Comparison of ENCODE assay signal across 9 cellular contexts in the genomic region with DNA sequence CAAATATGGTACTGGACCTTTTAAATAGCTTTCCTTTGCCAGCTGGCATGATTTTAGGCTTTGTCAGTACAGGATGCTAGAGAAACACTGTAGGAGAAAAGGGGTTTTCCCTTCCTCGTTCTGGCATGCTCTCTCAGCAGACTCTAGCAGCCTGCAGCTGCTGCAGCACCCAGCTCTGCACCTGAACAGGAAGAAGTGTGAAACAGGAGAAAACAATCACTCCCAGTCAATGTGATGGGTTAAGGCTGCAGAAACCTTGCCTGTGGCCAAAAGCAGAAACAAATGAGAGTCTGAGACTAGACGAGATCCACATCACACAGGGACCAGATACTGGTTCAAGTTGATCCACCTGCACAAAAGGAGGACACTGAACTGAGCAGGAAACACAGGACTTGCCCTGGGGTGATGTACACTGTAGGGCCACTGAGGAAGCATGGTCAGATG. TPM values are rescaled to one million over a fixed set of nuclear protein-coding genes. Genes with fewer than 3 reads are reported as not detected.
DNase-seq lines count a peak whose midpoint lies in the region; ATAC-seq and TF ChIP-seq lines count a peak whose summit lies in the region.
"Had no signal": no experiment of that assay in that cellular context is flagged by ENCODE, and none has a peak within 500 bp of the region (broad histone marks: within the 10 kb centered on the region; RNA-seq: fewer than 3 reads in every experiment).

No MANE protein-coding gene starts in this region.

- peaks cover 22% of the 10 kb centered on the region for H3K4me1 Mint-ChIP-seq in endodermal cell

- no peaks in the 10 kb centered on the region for H3K36me3 Mint-ChIP-seq in endodermal cell (ENCODE audit: low read depth)

- H3K27ac Mint-ChIP-seq in endodermal cell = no peak overlapping the region

- H3K9me3 ChIP-seq in colonic mucosa = no peaks in the 10 kb centered on the region
- no peaks in the 10 kb centered on the region for H3K9me3 ChIP-seq in endodermal cell (ENCODE audit: control insufficient read depth, low read length)
- H3K9me3 ChIP-seq: vagina had no signal

- H3K27me3 Mint-ChIP-seq in endodermal cell (ENCODE audit: insufficient read depth) = no peaks in the 10 kb centered on the region

- H3K4me3 ChIP-seq in colonic mucosa = no peak overlapping the region
- H3K4me3 ChIP-seq in endodermal cell (ENCODE audit: low read length) = no peak overlapping the region
- H3K4me3 ChIP-seq: vagina had no signal

- no peaks in the 10 kb centered on the region for H3K27me3 ChIP-seq in colonic mucosa
- peaks cover 7% of the 10 kb centered on the region for H3K27me3 ChIP-seq in endodermal cell (ENCODE audit: control insufficient read depth, insufficient read depth, low read length, poor library complexity, severe bottlenecking)
- H3K27me3 ChIP-seq: vagina had no signal

- H3K27ac ChIP-seq in colonic mucosa (no peak overlapping the region), endodermal cell (ENCODE audit: low read depth, low read length) (no peak overlapping the region)
- H3K27ac ChIP-seq: vagina had no signal

- DNase-seq in A172 (ENCODE audit: low spot score) = peak; percentile 45
- DNase-seq in T-helper 1 cell = peak in 3 of 5 donors; percentile 23 to 77 (median 38)
- DNase-seq in colonic mucosa = peak; percentile 19
- peak; percentile 37 for DNase-seq in stimulated activated CD4-positive, alpha-beta T cell treated with anti-CD3 and anti-CD28 coated beads, Interleukin-4, amount 100 ng/mL, for 1 hour
- no peak for DNase-seq in HCEC 1CT
- DNase-seq in endodermal cell = no peak

- TF ChIP-seq CTCF in colonic mucosa (IDR thresholded peaks at IDR 0.05) = no peak
- TF ChIP-seq CTCF in endodermal cell (conservative IDR thresholded peaks at IDR 0.05) = no peak

- H3K36me3 ChIP-seq in colonic mucosa (no peaks in the 10 kb centered on the region), endodermal cell (ENCODE audit: control insufficient read depth, insufficient read depth, low read length) (no peaks in the 10 kb centered on the region)
- H3K36me3 ChIP-seq: vagina had no signal

- WGBS in endodermal cell (ENCODE audit: insufficient coverage in 1 of 2, insufficient read length in 1 of 2), 2 experiments = 69% methylated on average over 1 of the region's 2 CpGs; no CpG with 5 or more reads in 1 of the 2 experiments

- intact Hi-C loops in colonic mucosa (cut with DNase I) = loop anchor here (10.0 kb wide), 1 partner anchor 382 kb away; no protein-coding TSS in a partner anchor

- peaks cover 1% of the 10 kb centered on the region for H3K9me3 Mint-ChIP-seq in endodermal cell

- ATAC-seq in GM18907 (IDR thresholded peaks at IDR 0.05; ENCODE audit: unreplicated experiment) (peak; percentile 93), HG03108 (IDR thresholded peaks at IDR 0.05; ENCODE audit: unreplicated experiment) (peak; percentile 95)

- H3K4me1 ChIP-seq in colonic mucosa (no peaks in the 10 kb centered on the region), endodermal cell (ENCODE audit: control insufficient read depth, insufficient read depth, low read length) (peaks cover 5% of the 10 kb centered on the region)
- H3K4me1 ChIP-seq: vagina had no signal

- no peak overlapping the region for H3K9ac ChIP-seq in colonic mucosa (ENCODE audit: low read depth in 2 of 2, low read length in 2 of 2)
- H3K9ac ChIP-seq in endodermal cell (ENCODE audit: extremely low read depth, low read length, poor library complexity, severe bottlenecking) = no peak overlapping the region

- H3K4me3 Mint-ChIP-seq in endodermal cell = no peak overlapping the region

RNA-seq across cellular contexts. Expression of gene OVGP1, which starts 21.2 kb away (rescaled TPM):
- total RNA-seq in A172 (2014; rRNA removed; shearing (Covaris generic)) = 0.50 TPM in 1 of 2 replicates, not detected in the other
- 1 to 10 TPM; 1.7 to 2.2 TPM for total RNA-seq in colonic mucosa
- 1 to 10 TPM in 1 of 2 donors, under 1 TPM in 1; 0.73 to 4.2 TPM for total RNA-seq in endodermal cell
- polyA plus RNA-seq in endodermal cell (2013, experiment 1 of 2) = 2.2 TPM
- 2.3 TPM for polyA plus RNA-seq in endodermal cell (2013, experiment 2 of 2)

RNA-seq across cellular contexts. Expression of gene WDR77, which starts 42.7 kb away (rescaled TPM):
- total RNA-seq in A172 (2014; rRNA removed; shearing (Covaris generic)) = 46.1 and 49.2 TPM in 2 replicates
- total RNA-seq in colonic mucosa = 10 to 100 TPM; 19.9 to 42.0 TPM
- total RNA-seq in endodermal cell = 10 to 100 TPM; 60.4 to 68.4 TPM
- 41.7 TPM for polyA plus RNA-seq in endodermal cell (2013, experiment 1 of 2)
- 39.0 TPM for polyA plus RNA-seq in endodermal cell (2013, experiment 2 of 2)

RNA-seq across cellular contexts. Expression of gene ATP5PB, which starts 42.9 kb away (rescaled TPM):
- total RNA-seq in A172 (2014; rRNA removed; shearing (Covaris generic)) = 435 and 458 TPM in 2 replicates
- total RNA-seq in colonic mucosa = 100 to 1,000 TPM; 488 to 502 TPM
- total RNA-seq in endodermal cell = 100 to 1,000 TPM; 165 to 181 TPM
- polyA plus RNA-seq in endodermal cell (2013, experiment 1 of 2) = 310 TPM
- polyA plus RNA-seq in endodermal cell (2013, experiment 2 of 2) = 311 TPM

Comparison
In these comparisons a context has a peak if more than half of its experiments do, and no peak if none do; other contexts are left out.
1. DNase-seq: peak in A172 (single experiment), T-helper 1 cell (3 of 5), colonic mucosa (single experiment) and stimulated activated CD4-positive, alpha-beta T cell treated with anti-CD3 and anti-CD28 coated beads, Interleukin-4, amount 100 ng/mL, for 1 hour (single experiment); none in HCEC 1CT (single experiment) and endodermal cell (single experiment).